Comparison of ENCODE assay signal across 8 cellular contexts in genomic region chr2:224585205-224586088, GRCh38. TPM values are rescaled to one million over a fixed set of nuclear protein-coding genes. Genes with fewer than 3 reads are reported as not detected.
DNase-seq lines count a peak whose midpoint lies in the region; ATAC-seq and TF ChIP-seq lines count a peak whose summit lies in the region.

Gene CUL3, minus strand, starts transcription at chr2:224585363. Its CDS starts 354 bp downstream, at chr2:224585009.

- peak; percentile 98 for TF ChIP-seq POLR2A in erythroblast (IDR thresholded peaks at IDR 0.05; ENCODE audit: low read length)

- peaks cover 43% of the 10 kb centered on the region for H3K79me2 ChIP-seq in PC-9 (ENCODE audit: low read depth)

- H3K9ac ChIP-seq in mucosa of stomach (ENCODE audit: low read length): peak within 1 kb of the TSS; percentile 90

- CTCF ChIA-PET in PC-9 (lab: Charles Lee): interaction anchor here (0.5 to 0.7 kb wide), 5 partner anchors 57 to 417 kb away, joined by 3 to 6 read pairs (median 4); no protein-coding TSS in a partner anchor

- peak within 1 kb of the TSS; percentile 87 for H3K4me2 ChIP-seq in PC-9

- peaks cover 11% of the 10 kb centered on the region for H3F3A ChIP-seq in PC-9 (ENCODE audit: insufficient read depth, low read depth)

- no TSS peak for BruUV-seq in PC-9 (replicated peaks; lab: Mats Ljungman, UMichigan)

- peaks cover 40% of the 10 kb centered on the region for H4K20me1 ChIP-seq in PC-9 (ENCODE audit: insufficient read depth)

- peaks cover 39% of the 10 kb centered on the region for H3K4me1 ChIP-seq in PC-9 (replicated peaks; ENCODE audit: insufficient read depth)
- H3K4me1 ChIP-seq in mucosa of stomach (ENCODE audit: control insufficient read depth, insufficient read depth, low read length): peaks cover 21% of the 10 kb centered on the region

- POLR2A ChIA-PET in PC-9 (lab: Charles Lee; ENCODE audit: unreplicated experiment): interaction anchor here (0.5 to 1.3 kb wide), 19 partner anchors 9 to 1753 kb away, joined by 3 to 19 read pairs (median 4); no protein-coding TSS in a partner anchor

- TF ChIP-seq CTCF in PC-9 (conservative IDR thresholded peaks at IDR 0.05): no peak

- peak within 1 kb of the TSS; percentile 81 for H2AFZ ChIP-seq in PC-9

- intact Hi-C loops in PC-9 (cut with micrococcal nuclease; ENCODE audit: unreplicated experiment): loop anchor here (1.0 to 10.0 kb wide), 7 partner anchors 13 to 641 kb away; partner anchors contain the start of gene WDFY1

- H3K27me3 ChIP-seq in PC-9 (ENCODE audit: insufficient read depth, low read depth) (no peaks in the 10 kb centered on the region), mucosa of stomach (ENCODE audit: control insufficient read depth, insufficient read depth, low read length) (no peaks in the 10 kb centered on the region)

- H3K4me3 ChIP-seq in Jurkat, Clone E6-1 (ENCODE audit: low read length): peak within 1 kb of the TSS; percentile 88
- H3K4me3 ChIP-seq in PC-9 (peak within 1 kb of the TSS; percentile 67), mucosa of stomach (ENCODE audit: low read length) (peak within 1 kb of the TSS; percentile 79)

- ATAC-seq in GM21619 (IDR thresholded peaks at IDR 0.05; ENCODE audit: unreplicated experiment): peak; percentile 76

- H3K27ac ChIP-seq in PC-9: peak within 1 kb of the TSS; percentile 46

- no peaks in the 10 kb centered on the region for H3K9me2 ChIP-seq in PC-9 (ENCODE audit: insufficient read depth)

- H3K36me3 ChIP-seq in PC-9 (ENCODE audit: low read depth): peaks cover 15% of the 10 kb centered on the region
- no peaks in the 10 kb centered on the region for H3K36me3 ChIP-seq in mucosa of stomach (ENCODE audit: control insufficient read depth, insufficient read depth, low read length)

- H3K9me3 ChIP-seq in PC-9 (ENCODE audit: insufficient read depth, low read depth) (no peaks in the 10 kb centered on the region), mucosa of stomach (ENCODE audit: control insufficient read depth, low read length) (no peaks in the 10 kb centered on the region)

- DNase-seq in DMS153 (lab: John Stamatoyannopoulos, UW): peak; percentile 97
- peak; percentile 97 for DNase-seq in Jurkat, Clone E6-1 (ENCODE audit: low read depth, low spot score)
- DNase-seq in PC-9: peak; percentile 97 to 100
- peak; percentile 100 for DNase-seq in activated T-cell treated with anti-CD3 and anti-CD28 coated beads, Interleukin-2, amount 50 U/mL, for 1 hour
- DNase-seq in erythroblast (lab: John Stamatoyannopoulos, UW): peak; percentile 99
- peak; percentile 99 to 100 for DNase-seq in stimulated activated CD8-positive, alpha-beta memory T cell treated with anti-CD3 and anti-CD28 coated beads, Interleukin-7, amount 100 ng/mL, for 1 hour (ENCODE audit: low read depth in 2 of 2)

RNA-seq across cellular contexts. Expression of gene CUL3, which starts in this region (rescaled TPM):
- 71.5 TPM for polyA plus RNA-seq in Jurkat, Clone E6-1 (2012; ENCODE audit: insufficient read depth, insufficient read length)
- total RNA-seq in PC-9 (2021): 155 and 200 TPM in 2 replicates

Comparison
In these comparisons a context has a peak if more than half of its experiments do, and no peak if none do; other contexts are left out.
1. Peak in every context shown above with its lines: DNase-seq, ATAC-seq, H3K4me3 ChIP-seq and H3K27ac ChIP-seq.